24 cellular contexts compared by ENCODE assay signal in the genomic region with DNA sequence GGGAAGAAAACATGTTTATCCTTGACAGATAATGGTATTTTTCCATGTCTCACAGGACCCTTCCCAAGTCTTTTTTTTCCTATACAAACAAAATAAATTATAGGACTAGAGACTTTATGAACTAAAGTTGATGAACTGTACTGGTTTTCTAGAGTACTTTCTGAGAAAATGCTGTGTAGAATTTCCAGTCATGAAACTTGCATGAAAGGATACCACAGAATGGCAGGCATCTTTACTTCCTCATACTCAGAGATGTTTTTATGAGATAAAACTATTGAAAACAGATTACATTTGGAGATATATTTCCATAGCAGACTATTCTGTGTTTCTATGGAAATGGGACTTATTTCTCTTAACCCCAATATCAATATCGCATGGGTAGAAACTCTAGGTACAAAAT.
DNase-seq lines count a peak whose midpoint lies in the region; TF ChIP-seq lines count a peak whose summit lies in the region.
"Had no signal": no experiment of that assay in that cellular context is flagged by ENCODE, and none has a peak within 500 bp of the region (broad histone marks: within the 10 kb centered on the region; RNA-seq: fewer than 3 reads in every experiment).

No MANE protein-coding gene starts in this region.

- H3K27me3 ChIP-seq in CD8-positive, alpha-beta memory T cell (ENCODE audit: insufficient read depth, low read length, poor library complexity, severe bottlenecking): no peaks in the 10 kb centered on the region
- H3K27me3 ChIP-seq in effector memory CD4-positive, alpha-beta T cell (replicated peaks; ENCODE audit: control insufficient read depth, insufficient read depth, low read length, poor library complexity, severe bottlenecking): no peaks in the 10 kb centered on the region
- H3K27me3 ChIP-seq: breast epithelium, hepatocyte, tibial nerve had no signal

- H3K4me3 Mint-ChIP-seq in activated T-cell treated with anti-CD3 and anti-CD28 coated beads, Interleukin-2, amount 50 U/mL, for 24 hours: no peak overlapping the region
- H3K4me3 Mint-ChIP-seq in CD8-positive, alpha-beta memory T cell: peak overlapping the region in 3 of 7 donors; percentile 31 to 46 (median 46)
- no peak overlapping the region for H3K4me3 Mint-ChIP-seq in type B pancreatic cell

- H3K27me3 Mint-ChIP-seq in activated T-cell treated with anti-CD3 and anti-CD28 coated beads, Interleukin-2, amount 50 U/mL, for 24 hours: no peaks in the 10 kb centered on the region
- no peaks in the 10 kb centered on the region for H3K27me3 Mint-ChIP-seq in CD8-positive, alpha-beta memory T cell
- H3K27me3 Mint-ChIP-seq in type B pancreatic cell: no peaks in the 10 kb centered on the region

- H3K9me3 ChIP-seq in CD8-positive, alpha-beta memory T cell (ENCODE audit: low read length): no peaks in the 10 kb centered on the region
- peaks cover 6% of the 10 kb centered on the region for H3K9me3 ChIP-seq in effector memory CD4-positive, alpha-beta T cell (ENCODE audit: control insufficient read depth, low read length)
- H3K9me3 ChIP-seq: breast epithelium, HAP-1 had no signal

- H3K4me3 ChIP-seq in CD8-positive, alpha-beta memory T cell (ENCODE audit: low read length): peak overlapping the region; percentile 30
- peak overlapping the region; percentile 11 for H3K4me3 ChIP-seq in effector memory CD4-positive, alpha-beta T cell (ENCODE audit: insufficient read depth, low read depth, low read length, poor library complexity, severe bottlenecking)
- H3K4me3 ChIP-seq: A549, breast epithelium, HAP-1, hepatocyte, lung, tibial nerve had no signal

- CTCF ChIA-PET in CD8-positive, alpha-beta memory T cell (lab: Charles Lee): no interaction called here

- no peaks in the 10 kb centered on the region for H3K36me3 ChIP-seq in CD8-positive, alpha-beta memory T cell (ENCODE audit: insufficient read depth, low read length)
- H3K36me3 ChIP-seq in effector memory CD4-positive, alpha-beta T cell (ENCODE audit: control insufficient read depth, insufficient read depth, low read length): no peaks in the 10 kb centered on the region
- H3K36me3 ChIP-seq: breast epithelium, HAP-1, tibial nerve had no signal

- TF ChIP-seq CTCF in VCaP (conservative IDR thresholded peaks at IDR 0.05): no peak
- no peak for TF ChIP-seq CTCF in type B pancreatic cell (conservative IDR thresholded peaks at IDR 0.05)

- peaks cover 9% of the 10 kb centered on the region for H3K36me3 Mint-ChIP-seq in activated T-cell treated with anti-CD3 and anti-CD28 coated beads, Interleukin-2, amount 50 U/mL, for 24 hours (ENCODE audit: low read depth)
- peaks cover 0 to 13% (median 4%) of the 10 kb centered on the region in 3 donors for H3K36me3 Mint-ChIP-seq in CD8-positive, alpha-beta memory T cell
- peaks cover 10% of the 10 kb centered on the region for H3K36me3 Mint-ChIP-seq in type B pancreatic cell

- H3K4me1 Mint-ChIP-seq in activated T-cell treated with anti-CD3 and anti-CD28 coated beads, Interleukin-2, amount 50 U/mL, for 24 hours (ENCODE audit: low read depth): peaks cover 45% of the 10 kb centered on the region
- peaks cover 6 to 25% (median 17%) of the 10 kb centered on the region in 3 donors for H3K4me1 Mint-ChIP-seq in CD8-positive, alpha-beta memory T cell
- H3K4me1 Mint-ChIP-seq in type B pancreatic cell (ENCODE audit: unreplicated experiment): peaks cover 19% of the 10 kb centered on the region

- DNase-seq in activated T-cell treated with anti-CD3 and anti-CD28 coated beads, Interleukin-2, amount 50 U/mL, for 24 hours: no peak
- no peak for DNase-seq in activated T-cell treated with anti-CD3 and anti-CD28 coated beads, Interleukin-2, amount 50 U/mL, for 48 hours
- no peak for DNase-seq in CD8-positive, alpha-beta memory T cell
- DNase-seq in effector memory CD4-positive, alpha-beta T cell: no peak
- no peak for DNase-seq in SW 1271 (lab: John Stamatoyannopoulos, UW)
- DNase-seq in NCI-H2196 treated with DMSO at 0.1 percent for 48 hours (lab: John Stamatoyannopoulos, UW; ENCODE audit: unreplicated experiment): no peak
- no peak for DNase-seq in type B pancreatic cell (ENCODE audit: extremely low spot score, unreplicated experiment)
- DNase-seq: activated CD4-positive, alpha-beta T cell treated with anti-CD3 and anti-CD28 coated beads for 4 hours; activated CD8-positive, alpha-beta memory T cell treated with anti-CD3 and anti-CD28 coated beads, Interleukin-2, amount 50 U/mL, for 4 hours; anterior cingulate cortex; DMS53; kidney glomerular epithelial cell; NCI-H1092 treated with DMSO at 0.1 percent for 48 hours; NCI-H1694 treated with DMSO at 0.1 percent for 48 hours; stimulated activated CD4-positive, alpha-beta T cell treated with anti-CD3 and anti-CD28 coated beads, Interleukin-4, amount 100 ng/mL, for 24 hours had no signal

- H3K27ac Mint-ChIP-seq in activated T-cell treated with anti-CD3 and anti-CD28 coated beads, Interleukin-2, amount 50 U/mL, for 24 hours: peak overlapping the region; percentile 22
- no peak overlapping the region for H3K27ac Mint-ChIP-seq in CD8-positive, alpha-beta memory T cell
- H3K27ac Mint-ChIP-seq in type B pancreatic cell: no peak overlapping the region
- H3K27ac Mint-ChIP-seq: natural killer cell treated with Interleukin-12 subunit alpha and Interleukin-12 subunit beta and Interleukin-15 and Interleukin-18, amount 100 ng/mL, for 72 hours had no signal

- H3K27ac ChIP-seq in CD8-positive, alpha-beta memory T cell (ENCODE audit: low read depth, low read length): no peak overlapping the region
- H3K27ac ChIP-seq in VCaP: peak overlapping the region; percentile 88
- no peak overlapping the region for H3K27ac ChIP-seq in effector memory CD4-positive, alpha-beta T cell (ENCODE audit: insufficient read depth, low read length, poor library complexity, severe bottlenecking)
- H3K27ac ChIP-seq: breast epithelium, HL-60, tibial nerve had no signal

- H3K9me3 Mint-ChIP-seq in activated T-cell treated with anti-CD3 and anti-CD28 coated beads, Interleukin-2, amount 50 U/mL, for 24 hours: peaks cover 27% of the 10 kb centered on the region
- H3K9me3 Mint-ChIP-seq in CD8-positive, alpha-beta memory T cell: peaks cover 4 to 18% (median 15%) of the 10 kb centered on the region in 5 donors
- peaks cover 11% of the 10 kb centered on the region for H3K9me3 Mint-ChIP-seq in type B pancreatic cell

- POLR2A ChIA-PET in CD8-positive, alpha-beta memory T cell (lab: Charles Lee): no interaction called here

- H3K4me1 ChIP-seq in CD8-positive, alpha-beta memory T cell (ENCODE audit: insufficient read depth, low read length): peaks cover 42% of the 10 kb centered on the region
- H3K4me1 ChIP-seq in effector memory CD4-positive, alpha-beta T cell (ENCODE audit: control insufficient read depth, insufficient read depth, low read length, poor library complexity, severe bottlenecking): peaks cover 19% of the 10 kb centered on the region
- H3K4me1 ChIP-seq: HAP-1 had no signal
